ENCODE assay signal across 11 cellular contexts in the genomic region with DNA sequence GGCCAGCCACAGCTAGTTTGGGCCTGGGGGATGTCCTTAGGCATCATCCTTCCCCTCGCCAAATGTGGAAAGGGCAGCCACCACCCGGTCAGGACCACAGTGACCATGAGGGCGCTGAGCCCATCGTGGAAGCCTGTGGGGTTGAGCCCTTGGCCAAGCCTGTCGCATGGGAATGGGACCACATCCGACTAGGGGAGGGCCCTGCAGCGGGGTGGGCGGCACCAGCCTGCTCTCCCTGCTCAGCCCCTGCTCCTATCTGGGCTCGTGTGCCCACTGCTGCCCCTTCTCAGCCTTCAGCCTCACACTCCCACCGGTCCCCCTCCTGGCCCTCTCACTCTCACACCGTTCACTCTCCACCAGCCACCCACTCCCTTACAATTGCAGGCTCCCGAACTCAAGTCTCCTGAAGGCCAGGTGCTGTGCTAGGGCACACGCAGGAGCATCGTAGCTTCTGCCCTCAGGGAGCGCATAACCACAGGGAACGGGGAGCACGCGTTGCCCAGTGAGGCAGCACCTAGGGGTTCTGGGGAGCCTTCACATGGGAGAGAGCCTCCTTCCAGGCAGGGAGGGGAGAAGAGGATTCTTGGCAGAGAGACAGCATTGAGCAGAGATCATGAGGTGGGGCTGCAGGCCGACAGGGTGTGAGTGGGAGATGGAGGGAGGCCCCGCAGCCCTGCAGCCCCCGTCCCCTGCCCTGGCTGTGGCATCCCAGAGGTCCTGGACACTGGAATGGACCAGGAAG. TPM values are rescaled to one million over a fixed set of nuclear protein-coding genes. Genes with fewer than 3 reads are reported as not detected.
A peak's percentile ranks its signal among the peaks of the same experiment; 100 is the strongest.
DNase-seq lines count a peak whose midpoint lies in the region; FAIRE-seq and TF ChIP-seq lines count a peak whose summit lies in the region.
"Had no signal": no experiment of that assay in that cellular context is flagged by ENCODE, and none has a peak within 500 bp of the region (broad histone marks: within the 10 kb centered on the region; RNA-seq: fewer than 3 reads in every experiment).

No MANE protein-coding gene starts in this region.

- DNase-seq in RPMI7951 (ENCODE audit: low read depth) (peak; percentile 46), colonic mucosa (no peak), stomach (no peak), RCC 7860 (ENCODE audit: low spot score) (no peak), NCI-H748 treated with DMSO at 0.1 percent for 48 hours (lab: John Stamatoyannopoulos, UW) (no peak), AG08396 (ENCODE audit: low spot score) (no peak), GM12892 (ENCODE audit: insufficient read length) (no peak)
- DNase-seq: anterior cingulate cortex; CD8-positive, alpha-beta T cell; NCI-H187 had no signal

- H3K9ac ChIP-seq in colonic mucosa (ENCODE audit: low read depth in 2 of 2, low read length in 2 of 2) (no peak overlapping the region), mucosa of rectum (ENCODE audit: low read depth in 1 of 2, low read length in 2 of 2) (peak overlapping the region in 1 of 2 donors; percentile 52)

- no peaks in the 10 kb centered on the region for H3K9me3 ChIP-seq in colonic mucosa
- no peaks in the 10 kb centered on the region for H3K9me3 ChIP-seq in mucosa of rectum (ENCODE audit: control insufficient read depth in 2 of 2, low read length in 2 of 2)
- no peaks in the 10 kb centered on the region for H3K9me3 ChIP-seq in stomach

- FAIRE-seq in RCC 7860 (lab: Jason Lieb, UNC) (no peak), GM12892 (lab: Jason Lieb, UNC) (no peak)

- H3K4me3 ChIP-seq in colonic mucosa (no peak overlapping the region), mucosa of rectum (ENCODE audit: low read length in 2 of 2) (no peak overlapping the region), stomach (no peak overlapping the region)

- TF ChIP-seq CTCF in colonic mucosa (IDR thresholded peaks at IDR 0.05) = no peak
- no peak for TF ChIP-seq CTCF in stomach (IDR thresholded peaks at IDR 0.05)

- intact Hi-C loops in colonic mucosa (cut with DNase I) (no loop called here), stomach (cut with DNase I; ENCODE audit: low total_unique reads) (no loop called here)

- 88 to 92% (median 90%) methylated on average over 14 to 21 of the region's 21 CpGs for WGBS in stomach, 5 donors

- H3K27ac ChIP-seq in colonic mucosa = peak overlapping the region; percentile 75
- H3K27ac ChIP-seq in mucosa of rectum (ENCODE audit: low read depth in 2 of 2, low read length in 2 of 2) = peak overlapping the region; percentile 89 to 90
- peak overlapping the region in 4 of 5 donors; percentile 85 to 94 (median 90) for H3K27ac ChIP-seq in stomach

- peaks cover 4% of the 10 kb centered on the region for H3K4me1 ChIP-seq in colonic mucosa
- peaks cover 6 to 9% of the 10 kb centered on the region in 2 donors for H3K4me1 ChIP-seq in mucosa of rectum (ENCODE audit: control insufficient read depth in 2 of 2, insufficient read depth in 2 of 2, low read length in 2 of 2)
- H3K4me1 ChIP-seq in stomach = peaks cover 21 to 51% (median 32%) of the 10 kb centered on the region in 4 donors

- no peak for TF ChIP-seq EP300 in stomach (IDR thresholded peaks at IDR 0.05)

- TF ChIP-seq POLR2A in stomach (IDR thresholded peaks at IDR 0.05) = no peak
- no peak for TF ChIP-seq POLR2A in GM12892 (IDR thresholded peaks at IDR 0.05; ENCODE audit: low read depth, low read length)

- H3K27me3 ChIP-seq in colonic mucosa (no peaks in the 10 kb centered on the region), mucosa of rectum (ENCODE audit: control insufficient read depth in 2 of 2, insufficient read depth in 2 of 2, low read length in 2 of 2) (no peaks in the 10 kb centered on the region), stomach (peaks cover 0 to 3% (median 0%) of the 10 kb centered on the region in 3 donors)

- H3K36me3 ChIP-seq in colonic mucosa (no peaks in the 10 kb centered on the region), mucosa of rectum (ENCODE audit: control insufficient read depth in 2 of 2, insufficient read depth in 2 of 2, low read length in 2 of 2) (no peaks in the 10 kb centered on the region), stomach (peaks cover 10 to 33% (median 26%) of the 10 kb centered on the region in 4 donors)

RNA-seq across cellular contexts. Expression of a gene that starts 26.1 kb away (rescaled TPM):
- total RNA-seq in RPMI7951 (2014; rRNA removed; shearing (Covaris generic)) = 45.9 and 55.0 TPM in 2 replicates
- total RNA-seq in colonic mucosa (1 to 10 TPM; 2.3 to 6.9 TPM), stomach (10 to 100 TPM in 4 of 5 donors, 1 to 10 TPM in 1; 6.2 to 48.4 (median 36.8) TPM)
- 10 to 100 TPM in 2 of 3 donors, 1 to 10 TPM in 1; 5.2 to 25.8 (median 12.5) TPM for polyA plus RNA-seq in stomach
- not detected for polyA plus RNA-seq in GM12892 (2012; ENCODE audit: missing spikeins)

RNA-seq across cellular contexts. Expression of a gene that starts 39.8 kb away (rescaled TPM):
- 20.4 and 26.8 TPM in 2 replicates for total RNA-seq in RPMI7951 (2014; rRNA removed; shearing (Covaris generic))
- 10 to 100 TPM in 1 of 2 donors, 1 to 10 TPM in 1; 9.1 to 14.3 TPM for total RNA-seq in colonic mucosa
- 10 to 100 TPM in 2 of 5 donors, 1 to 10 TPM in 3; 5.3 to 26.4 (median 9.8) TPM for total RNA-seq in stomach
- 10 to 100 TPM in 1 of 3 donors, 1 to 10 TPM in 2; 8.0 to 13.3 (median 9.6) TPM for polyA plus RNA-seq in stomach
- 5.9 TPM for polyA plus RNA-seq in GM12892 (2012; ENCODE audit: missing spikeins)

RNA-seq across cellular contexts. Expression of a gene that starts 42.2 kb away (rescaled TPM):
- 26.1 and 39.7 TPM in 2 replicates for total RNA-seq in RPMI7951 (2014; rRNA removed; shearing (Covaris generic))
- 10 to 100 TPM; 27.0 to 31.3 TPM for total RNA-seq in colonic mucosa
- 100 to 1,000 TPM in 2 of 5 donors, 10 to 100 TPM in 3; 27.7 to 170 (median 65.9) TPM for total RNA-seq in stomach
- 10 to 100 TPM; 16.0 to 25.8 (median 21.9) TPM for polyA plus RNA-seq in stomach
- polyA plus RNA-seq in GM12892 (2012; ENCODE audit: missing spikeins) = 23.5 TPM
